In the genomic region with DNA sequence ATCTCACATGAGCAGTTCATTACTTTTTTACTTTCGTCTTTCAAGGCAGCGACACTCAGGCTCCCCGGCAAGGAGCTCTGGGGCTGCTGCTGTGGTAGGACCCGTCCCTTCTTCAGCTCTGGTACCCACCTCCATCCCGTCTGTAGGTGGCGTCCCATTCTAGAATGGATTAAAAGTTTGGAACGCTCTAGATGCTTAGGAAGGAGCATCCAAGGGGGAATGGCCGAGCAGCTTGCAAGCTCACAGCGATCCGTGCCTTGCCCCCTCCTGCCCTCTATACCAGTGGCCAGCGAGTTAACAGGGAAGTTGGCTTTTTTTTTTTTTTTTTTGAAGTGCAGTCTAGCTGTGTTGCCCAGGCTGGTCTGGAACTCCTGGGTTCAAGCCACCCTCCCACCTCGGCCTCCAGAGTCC, we compare ENCODE assay signal across 8 cellular contexts. TPM values are rescaled to one million over a fixed set of nuclear protein-coding genes. Genes with fewer than 3 reads are reported as not detected.
A peak's percentile ranks its signal among the peaks of the same experiment; 100 is the strongest.
DNase-seq lines count a peak whose midpoint lies in the region; ATAC-seq, FAIRE-seq and TF ChIP-seq lines count a peak whose summit lies in the region.

No MANE protein-coding gene starts in this region.

- TF ChIP-seq CTCF in HCT116 (IDR thresholded peaks at IDR 0.05 in 2 of 3, conservative IDR thresholded peaks at IDR 0.05 in 1 of 3; ENCODE audit: borderline replicate concordance in 1 of 3, insufficient read depth in 1 of 3, low read depth in 2 of 3, low read length in 2 of 3) (peak in 2 of 3 experiments; percentile 50 to 52; a peak in 4 of 6 replicates), VCaP (conservative IDR thresholded peaks at IDR 0.05) (peak; percentile 24; the same call in 1 of the 2 replicates), kidney epithelial cell (IDR thresholded peaks at IDR 0.05; ENCODE audit: insufficient read depth, low read length, poor library complexity, severe bottlenecking) (peak; percentile 46)

- CTCF ChIA-PET in HCT116 (lab: Charles Lee): interaction anchor here (0.7 to 0.8 kb wide), 2 partner anchors 13 to 101 kb away, joined by 3 to 4 read pairs; no protein-coding TSS in a partner anchor

- H3K4me3 ChIP-seq in HCT116 (replicated peaks in 1 of 2; ENCODE audit: low read depth in 1 of 2, low read length in 2 of 2) (no peak overlapping the region), kidney epithelial cell (ENCODE audit: low read depth, low read length) (no peak overlapping the region)

- H3K27ac ChIP-seq in HCT116 (ENCODE audit: low read depth, low read length) (no peak overlapping the region), VCaP (no peak overlapping the region)

- peak; percentile 95 for FAIRE-seq in G401.6 (lab: Jason Lieb, UNC)

- H3K27me3 ChIP-seq in HCT116 (ENCODE audit: insufficient read depth, low read length): no peaks in the 10 kb centered on the region
- no peaks in the 10 kb centered on the region for H3K27me3 ChIP-seq in kidney epithelial cell (ENCODE audit: control insufficient read depth, insufficient read depth, low read length)

- peaks cover 3 to 11% of the 10 kb centered on the region in 2 experiments; a peak in 3 of 4 replicates for H3K4me1 ChIP-seq in HCT116 (ENCODE audit: control insufficient read depth in 1 of 2, insufficient read depth in 2 of 2, low read length in 2 of 2)

- no peak overlapping the region for H3K9ac ChIP-seq in HCT116 (ENCODE audit: low read length)

- H3K36me3 ChIP-seq in HCT116 (ENCODE audit: control insufficient read depth in 1 of 2, insufficient read depth in 2 of 2, low read length in 2 of 2) (no peaks in the 10 kb centered on the region), kidney epithelial cell (ENCODE audit: control insufficient read depth, insufficient read depth, low read length) (no peaks in the 10 kb centered on the region)

- H4K20me1 ChIP-seq in HCT116 (ENCODE audit: insufficient read depth): no peaks in the 10 kb centered on the region

- BruUV-seq in HCT116 (replicated peaks; lab: Mats Ljungman, UMichigan): no TSS peak

- RAD21 ChIA-PET in HCT116 (lab: Charles Lee; ENCODE audit: low non-redundant PET in 1 of 2, low total read pairs in 2 of 2, uncharacterized antibody in 2 of 2, unreplicated experiment in 2 of 2): no interaction called here

- ATAC-seq in HCT116: peak; percentile 58
- ATAC-seq in GM19035 (IDR thresholded peaks at IDR 0.05; ENCODE audit: unreplicated experiment): no peak
- ATAC-seq in GM18519 (IDR thresholded peaks at IDR 0.05; ENCODE audit: low FRiP score, unreplicated experiment): no peak

- H3K79me2 ChIP-seq in HCT116 (ENCODE audit: insufficient read depth, low read length): no peaks in the 10 kb centered on the region

- H3K9me2 ChIP-seq in HCT116 (ENCODE audit: insufficient read depth): no peaks in the 10 kb centered on the region

- no peak for TF ChIP-seq RAD21 in HCT116 (IDR thresholded peaks at IDR 0.05; ENCODE audit: low read depth)

- no peak overlapping the region for H3K4me2 ChIP-seq in HCT116 (ENCODE audit: low read length)

- no peak overlapping the region for H2AFZ ChIP-seq in HCT116 (ENCODE audit: low read depth, low read length, poor library complexity, severe bottlenecking)

- intact Hi-C loops in HCT116 (cut with micrococcal nuclease): no loop called here

- TF ChIP-seq POLR2A in HCT116 (IDR thresholded peaks at IDR 0.05; ENCODE audit: borderline replicate concordance, extremely low read depth, insufficient read depth, insufficient read length): no peak

- POLR2A ChIA-PET in HCT116 (lab: Charles Lee): no interaction called here

- H3K9me3 ChIP-seq in HCT116 (ENCODE audit: control insufficient read depth in 1 of 2, insufficient read depth in 1 of 2, low read depth in 1 of 2, low read length in 2 of 2): no peaks in the 10 kb centered on the region

- DNase-seq in HCT116 (ENCODE audit: low read depth, low spot score) (peak; percentile 16), kidney epithelial cell (ENCODE audit: low read depth) (no peak), NCI-H2029 treated with DMSO at 0.1 percent for 48 hours (lab: John Stamatoyannopoulos, UW) (no peak), DMS79 (lab: John Stamatoyannopoulos, UW) (no peak)

TF ChIP-seq in HCT116, 20 proteins besides CTCF, POLR2A, EP300 and RAD21:
- TF ChIP-seq SIN3A (IDR thresholded peaks at IDR 0.05; ENCODE audit: low read depth): no peak
- TF ChIP-seq FOSL1 (IDR thresholded peaks at IDR 0.05; ENCODE audit: low read depth): no peak
- no peak for TF ChIP-seq JUND (IDR thresholded peaks at IDR 0.05)
- TF ChIP-seq SP1 (IDR thresholded peaks at IDR 0.05; ENCODE audit: low read depth): no peak
- TF ChIP-seq, protein P1, sequence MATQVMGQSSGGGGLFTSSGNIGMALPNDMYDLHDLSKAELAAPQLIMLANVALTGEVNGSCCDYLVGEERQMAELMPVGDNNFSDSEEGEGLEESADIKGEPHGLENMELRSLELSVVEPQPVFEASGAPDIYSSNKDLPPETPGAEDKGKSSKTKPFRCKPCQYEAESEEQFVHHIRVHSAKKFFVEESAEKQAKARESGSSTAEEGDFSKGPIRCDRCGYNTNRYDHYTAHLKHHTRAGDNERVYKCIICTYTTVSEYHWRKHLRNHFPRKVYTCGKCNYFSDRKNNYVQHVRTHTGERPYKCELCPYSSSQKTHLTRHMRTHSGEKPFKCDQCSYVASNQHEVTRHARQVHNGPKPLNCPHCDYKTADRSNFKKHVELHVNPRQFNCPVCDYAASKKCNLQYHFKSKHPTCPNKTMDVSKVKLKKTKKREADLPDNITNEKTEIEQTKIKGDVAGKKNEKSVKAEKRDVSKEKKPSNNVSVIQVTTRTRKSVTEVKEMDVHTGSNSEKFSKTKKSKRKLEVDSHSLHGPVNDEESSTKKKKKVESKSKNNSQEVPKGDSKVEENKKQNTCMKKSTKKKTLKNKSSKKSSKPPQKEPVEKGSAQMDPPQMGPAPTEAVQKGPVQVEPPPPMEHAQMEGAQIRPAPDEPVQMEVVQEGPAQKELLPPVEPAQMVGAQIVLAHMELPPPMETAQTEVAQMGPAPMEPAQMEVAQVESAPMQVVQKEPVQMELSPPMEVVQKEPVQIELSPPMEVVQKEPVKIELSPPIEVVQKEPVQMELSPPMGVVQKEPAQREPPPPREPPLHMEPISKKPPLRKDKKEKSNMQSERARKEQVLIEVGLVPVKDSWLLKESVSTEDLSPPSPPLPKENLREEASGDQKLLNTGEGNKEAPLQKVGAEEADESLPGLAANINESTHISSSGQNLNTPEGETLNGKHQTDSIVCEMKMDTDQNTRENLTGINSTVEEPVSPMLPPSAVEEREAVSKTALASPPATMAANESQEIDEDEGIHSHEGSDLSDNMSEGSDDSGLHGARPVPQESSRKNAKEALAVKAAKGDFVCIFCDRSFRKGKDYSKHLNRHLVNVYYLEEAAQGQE (IDR thresholded peaks at IDR 0.05; ENCODE audit: low read depth): no peak
- no peak for TF ChIP-seq CBX3 (IDR thresholded peaks at IDR 0.05; ENCODE audit: low read depth)
- no peak for TF ChIP-seq YY1 (IDR thresholded peaks at IDR 0.05; ENCODE audit: extremely low read depth, insufficient replicate concordance, low read depth, low read length)
- TF ChIP-seq ZFX (IDR thresholded peaks at IDR 0.05): no peak
- no peak for TF ChIP-seq ZNF274 (IDR thresholded peaks at IDR 0.05; ENCODE audit: low read depth, low read length)
- no peak for TF ChIP-seq ELF1 (IDR thresholded peaks at IDR 0.05; ENCODE audit: borderline replicate concordance, low read depth)
- no peak for TF ChIP-seq TCF7L2 (IDR thresholded peaks at IDR 0.05; ENCODE audit: borderline replicate concordance, extremely low read depth, insufficient read depth, insufficient read length)
- TF ChIP-seq POLR2AphosphoS5 (IDR thresholded peaks at IDR 0.05; ENCODE audit: low read depth, low read length): no peak
- TF ChIP-seq CEBPB (IDR thresholded peaks at IDR 0.05; ENCODE audit: low read depth): no peak
- TF ChIP-seq EZH2phosphoT487 (IDR thresholded peaks at IDR 0.05; ENCODE audit: borderline replicate concordance): no peak
- TF ChIP-seq, protein P2, sequence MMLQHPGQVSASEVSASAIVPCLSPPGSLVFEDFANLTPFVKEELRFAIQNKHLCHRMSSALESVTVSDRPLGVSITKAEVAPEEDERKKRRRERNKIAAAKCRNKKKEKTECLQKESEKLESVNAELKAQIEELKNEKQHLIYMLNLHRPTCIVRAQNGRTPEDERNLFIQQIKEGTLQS (IDR thresholded peaks at IDR 0.05): no peak
- TF ChIP-seq EGR1 (IDR thresholded peaks at IDR 0.05; ENCODE audit: low read depth): no peak
- TF ChIP-seq EZH2 (IDR thresholded peaks at IDR 0.05): no peak
- TF ChIP-seq SRF (IDR thresholded peaks at IDR 0.05; ENCODE audit: low read depth): no peak

RNA-seq across cellular contexts. Expression of a gene that starts 22.8 kb away (rescaled TPM):
- 40.3 TPM for total RNA-seq in HCT116 (2021; ENCODE audit: unreplicated experiment)
- 24.8 and 28.1 TPM in 2 replicates for polyA plus RNA-seq in HCT116 (2012)
- total RNA-seq in kidney epithelial cell: 106 and 118 TPM in 2 replicates

RNA-seq across cellular contexts. Expression of a gene that starts 50.2 kb away (rescaled TPM):
- 21.4 TPM for total RNA-seq in HCT116 (2021; ENCODE audit: unreplicated experiment)
- 10.4 and 12.2 TPM in 2 replicates for polyA plus RNA-seq in HCT116 (2012)
- 18.0 and 20.0 TPM in 2 replicates for total RNA-seq in kidney epithelial cell

RNA-seq across cellular contexts. Expression of a gene that starts 53.7 kb away (rescaled TPM):
- total RNA-seq in HCT116 (2021; ENCODE audit: unreplicated experiment) (47.6 TPM), kidney epithelial cell (40.1 TPM in 2 replicates)
- polyA plus RNA-seq in HCT116 (2012): 32.1 and 35.3 TPM in 2 replicates
